8 cellular contexts compared by ENCODE assay signal in the genomic region with DNA sequence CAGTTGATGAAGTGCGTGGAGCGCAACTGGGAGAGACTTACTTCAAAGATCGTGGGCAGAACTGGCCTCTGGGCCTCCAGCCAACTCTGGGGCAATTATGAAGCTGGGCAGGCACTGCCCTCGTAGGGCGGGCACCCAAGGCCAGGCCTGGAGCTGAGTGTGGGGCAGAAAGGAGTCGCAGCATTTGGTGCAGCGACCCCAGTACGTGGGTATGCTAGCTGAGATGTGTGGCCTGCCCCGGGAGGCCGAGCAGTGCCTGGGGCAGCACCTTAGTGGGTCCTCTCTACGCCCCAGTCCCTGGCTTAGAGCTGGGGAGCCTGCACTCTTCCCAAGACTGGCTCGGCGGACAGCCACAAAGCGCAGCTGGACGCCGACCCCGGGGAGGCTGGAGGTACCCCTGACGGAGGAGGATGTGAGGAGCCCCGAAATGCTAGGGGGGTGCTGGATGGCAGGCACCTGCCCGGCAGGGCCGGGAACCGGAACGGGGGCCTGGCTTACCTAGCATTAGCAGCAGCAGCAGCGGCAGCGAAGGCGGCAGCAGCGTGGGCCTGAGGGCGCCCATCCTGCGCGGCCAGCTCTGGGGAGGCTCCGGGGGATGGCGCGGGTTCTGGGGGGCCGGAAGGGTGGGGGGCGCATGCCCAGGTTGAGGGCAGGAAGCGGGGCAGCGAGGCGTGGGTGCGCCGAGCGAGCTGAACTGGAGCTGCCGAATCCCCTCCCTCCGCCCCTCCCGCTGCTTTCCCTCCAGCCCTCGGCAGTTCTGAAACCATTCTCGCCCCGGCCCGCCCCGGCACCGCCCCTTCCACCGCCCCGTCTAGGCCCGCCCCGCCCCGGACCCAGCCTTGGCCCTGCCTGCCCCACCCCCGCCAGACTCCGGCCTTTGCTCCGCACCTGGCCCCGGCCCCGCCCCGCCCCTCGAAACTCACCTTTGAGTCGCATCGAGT. TPM values are rescaled to one million over a fixed set of nuclear protein-coding genes. Genes with fewer than 3 reads are reported as not detected.
DNase-seq lines count a peak whose midpoint lies in the region; ATAC-seq and TF ChIP-seq lines count a peak whose summit lies in the region.

Gene IGSF8, minus strand, starts transcription at position 709 of the 941 bp plus-strand sequence. Its CDS starts 147 bp downstream, at position 562.

- no peaks in the 10 kb centered on the region for H3K27me3 ChIP-seq in esophagus (ENCODE audit: control insufficient read depth in 1 of 2, insufficient read depth in 2 of 2, low read length in 2 of 2)

- H3K4me3 ChIP-seq in OCI-LY7 (ENCODE audit: low read depth, low read length, poor library complexity, severe bottlenecking) (peak within 1 kb of the TSS; percentile 95), esophagus (ENCODE audit: low read depth in 1 of 2, low read length in 2 of 2) (peak within 1 kb of the TSS; percentile 54 to 72)

- no peak for TF ChIP-seq CTCF in C4-2B (conservative IDR thresholded peaks at IDR 0.05)
- no peak for TF ChIP-seq CTCF in OCI-LY7 (conservative IDR thresholded peaks at IDR 0.05; ENCODE audit: low read length)

- peak; percentile 53 for ATAC-seq in GM19455 (IDR thresholded peaks at IDR 0.05; ENCODE audit: unreplicated experiment)

- H4K20me1 ChIP-seq in OCI-LY7 (ENCODE audit: insufficient read depth, low read length) = no peaks in the 10 kb centered on the region

- H2AFZ ChIP-seq in OCI-LY7 (ENCODE audit: low read length) = peak within 1 kb of the TSS; percentile 82

- CTCF ChIA-PET in OCI-LY7 (lab: Charles Lee; ENCODE audit: unreplicated experiment) = interaction anchor here (0.6 to 2.2 kb wide), 6 partner anchors 11 to 154 kb away, joined by 3 to 8 read pairs (median 4); no protein-coding TSS in a partner anchor

- H3K27ac ChIP-seq in C4-2B (peak within 1 kb of the TSS; percentile 68), OCI-LY7 (ENCODE audit: low read depth, low read length, poor library complexity, severe bottlenecking) (peak within 1 kb of the TSS; percentile 57), esophagus (ENCODE audit: low read depth in 2 of 2, low read length in 1 of 2) (peak within 1 kb of the TSS; percentile 87 to 94)

- H3K79me2 ChIP-seq in OCI-LY7 (ENCODE audit: insufficient read depth, low read depth, low read length) = peaks cover 8% of the 10 kb centered on the region; the same call in 1 of the 2 replicates

- POLR2A ChIA-PET in OCI-LY7 (lab: Charles Lee) = interaction anchor here (0.6 to 2.2 kb wide), 7 partner anchors 9 to 187 kb away, joined by 3 to 8 read pairs (median 5); partner anchors contain the start of genes DCAF8 and PEX19

- H3K4me1 ChIP-seq in OCI-LY7 (ENCODE audit: insufficient read depth, low read length, poor library complexity, severe bottlenecking) (peaks cover 47% of the 10 kb centered on the region), esophagus (ENCODE audit: control insufficient read depth in 2 of 2, insufficient read depth in 2 of 2, low read length in 1 of 2) (peaks cover 10 to 23% of the 10 kb centered on the region in 2 donors)

- H3K9me2 ChIP-seq in OCI-LY7 (ENCODE audit: insufficient read depth, low read length) = no peaks in the 10 kb centered on the region

- peak; percentile 33 for DNase-seq in HT1080 (ENCODE audit: low read depth)
- peak; percentile 93 for DNase-seq in OCI-LY7 (ENCODE audit: low spot score)
- peak; percentile 89 for DNase-seq in activated T-cell treated with anti-CD3 and anti-CD28 coated beads for 48 hours (ENCODE audit: low read depth)
- DNase-seq in myocyte (ENCODE audit: low read depth) = peak; percentile 78
- peak; percentile 84 to 90 for DNase-seq in stimulated activated CD8-positive, alpha-beta memory T cell treated with anti-CD3 and anti-CD28 coated beads, Interleukin-7, amount 100 ng/mL, for 4 hours (ENCODE audit: low read depth in 2 of 2)

- H3K36me3 ChIP-seq in OCI-LY7 (ENCODE audit: insufficient read depth, low read length) (peaks cover 17% of the 10 kb centered on the region; the same call in 1 of the 2 replicates), esophagus (ENCODE audit: control insufficient read depth in 2 of 2, insufficient read depth in 2 of 2, low read length in 1 of 2) (peaks cover 0 to 16% of the 10 kb centered on the region in 2 donors)

- H3K4me2 ChIP-seq in OCI-LY7 (ENCODE audit: low read length) = peak within 1 kb of the TSS; percentile 90

- H3K9me3 ChIP-seq in OCI-LY7 (ENCODE audit: low read length) (no peaks in the 10 kb centered on the region), esophagus (ENCODE audit: control insufficient read depth in 2 of 2, insufficient read depth in 1 of 2, low read depth in 1 of 2, low read length in 1 of 2) (no peaks in the 10 kb centered on the region)

- intact Hi-C loops in OCI-LY7 (cut with micrococcal nuclease; ENCODE audit: unreplicated experiment) = no loop called here

- 1% methylated on average over 40 to 64 of the region's 64 CpGs for WGBS in esophagus, 2 donors

- no TSS peak for BruUV-seq in OCI-LY7 (replicated peaks; lab: Mats Ljungman, UMichigan)

RNA-seq across cellular contexts. Expression of gene IGSF8, which starts in this region (rescaled TPM):
- total RNA-seq in HT1080 (2014; rRNA removed; shearing (Covaris generic)) = 17.5 and 18.0 TPM in 2 replicates
- polyA plus RNA-seq in HT1080 (2015; cell fraction: cytosol; rRNA removed) = 14.9 and 17.5 TPM in 2 replicates
- 31.8 and 32.4 TPM in 2 replicates for polyA plus RNA-seq in HT1080 (2015; cell fraction: nucleus; rRNA removed)
- 18.7 and 19.9 TPM in 2 replicates for total RNA-seq in OCI-LY7 (2014; rRNA removed; shearing (Covaris generic))
- 24.4 and 28.7 TPM in 2 replicates for total RNA-seq in OCI-LY7 (2022)
- polyA plus RNA-seq in esophagus = 10 to 100 TPM; 12.6 to 16.1 TPM
- 27.9 and 33.5 TPM in 2 replicates for total RNA-seq in myocyte
- polyA plus RNA-seq in myocyte (2012) = 42.5 TPM

Comparison
In these comparisons a context has a peak if more than half of its experiments do, and no peak if none do; other contexts are left out.
1. Peak in every context shown above with its lines: DNase-seq, ATAC-seq, H3K4me3 ChIP-seq and H3K27ac ChIP-seq.
2. DNase-seq: peak in every context shown above with its lines; median percentile 93 in OCI-LY7; 89 in activated T-cell treated with anti-CD3 and anti-CD28 coated beads for 48 hours; 87 in stimulated activated CD8-positive, alpha-beta memory T cell treated with anti-CD3 and anti-CD28 coated beads, Interleukin-7, amount 100 ng/mL, for 4 hours; 78 in myocyte; 33 in HT1080.